18 cellular contexts compared by ENCODE assay signal in genomic region chr17:62782730-62783260, GRCh38. TPM values are rescaled to one million over a fixed set of nuclear protein-coding genes. Genes with fewer than 3 reads are reported as not detected.
DNase-seq lines count a peak whose midpoint lies in the region; ATAC-seq and TF ChIP-seq lines count a peak whose summit lies in the region.
"Had no signal": no experiment of that assay in that cellular context is flagged by ENCODE, and none has a peak within 500 bp of the region (broad histone marks: within the 10 kb centered on the region; RNA-seq: fewer than 3 reads in every experiment).

No MANE protein-coding gene starts in this region.

- H3K4me3 ChIP-seq in HEK293 (ENCODE audit: low read depth, low read length) (no peak overlapping the region), PC-9 (no peak overlapping the region), fibroblast of villous mesenchyme (ENCODE audit: low read depth, low read length) (no peak overlapping the region)
- H3K4me3 ChIP-seq: BLaER1 had no signal

- H3K4me2 ChIP-seq in PC-9, result peak overlapping the region; percentile 42
- H3K4me2 ChIP-seq: BLaER1 had no signal

- no peaks in the 10 kb centered on the region for H3K9me2 ChIP-seq in PC-9 (ENCODE audit: insufficient read depth)

- H3K9me3 ChIP-seq in HEK293 (ENCODE audit: control insufficient read depth, insufficient read depth, low read depth, low read length) (no peaks in the 10 kb centered on the region), PC-9 (ENCODE audit: insufficient read depth, low read depth) (peaks cover 8% of the 10 kb centered on the region; the same call in 1 of the 2 replicates)

- ATAC-seq in HG03045 (IDR thresholded peaks at IDR 0.05; ENCODE audit: unreplicated experiment) (no peak), HG03097 (IDR thresholded peaks at IDR 0.05; ENCODE audit: low FRiP score, unreplicated experiment) (no peak), GM21786 (IDR thresholded peaks at IDR 0.05; ENCODE audit: unreplicated experiment) (no peak)
- ATAC-seq: T-helper 17 cell had no signal

- no peaks in the 10 kb centered on the region for H3K27me3 ChIP-seq in PC-9 (ENCODE audit: insufficient read depth, low read depth)
- H3K27me3 ChIP-seq: BLaER1 had no signal

- no peak overlapping the region for H3K27ac ChIP-seq in HEK293 (ENCODE audit: extremely low read depth, low read depth, low read length)
- H3K27ac ChIP-seq in PC-9, result peak overlapping the region; percentile 98
- H3K27ac ChIP-seq: BLaER1 had no signal

- DNase-seq in NOMO-1 treated with DMSO at 0.1 percent for 48 hours (lab: John Stamatoyannopoulos, UW; ENCODE audit: unreplicated experiment) (peak; percentile 19), NOMO-1 treated with dmso at 0.1 percent for 144 hours (lab: John Stamatoyannopoulos, UW; ENCODE audit: unreplicated experiment) (no peak), PC-9 (peak in 1 of 2 experiments; percentile 63), fibroblast of villous mesenchyme (ENCODE audit: low read depth) (peak; percentile 39)
- DNase-seq: 8988T; CD4-positive, alpha-beta memory T cell; MV-4-11; NCI-H1436; NCI-H2029; NCI-H2171; NCI-H526; SHP77 treated with DMSO at 0.1 percent for 48 hours; T-helper 17 cell had no signal

- TF ChIP-seq CTCF in HEK293 (tag by site-specific recombination; IDR thresholded peaks at IDR 0.05) (no peak), PC-9 (conservative IDR thresholded peaks at IDR 0.05) (no peak), fibroblast of villous mesenchyme (IDR thresholded peaks at IDR 0.05; ENCODE audit: insufficient read depth, low read depth, low read length) (no peak)

- intact Hi-C loops in PC-9 (cut with micrococcal nuclease; ENCODE audit: unreplicated experiment), result no loop called here

- peaks cover 66% of the 10 kb centered on the region for H3F3A ChIP-seq in PC-9 (ENCODE audit: insufficient read depth, low read depth)

- CTCF ChIA-PET in HEK293 (lab: Yijun Ruan, JAX) (no interaction called here), PC-9 (lab: Charles Lee) (no interaction called here)

- no peak overlapping the region for H2AFZ ChIP-seq in PC-9

- POLR2A ChIA-PET in HEK293 (lab: Yijun Ruan, JAX) (no interaction called here), PC-9 (lab: Charles Lee; ENCODE audit: unreplicated experiment) (no interaction called here)

- H3K4me1 ChIP-seq in HEK293 (ENCODE audit: control insufficient read depth, insufficient read depth, low read length) (peaks cover 8% of the 10 kb centered on the region), PC-9 (replicated peaks; ENCODE audit: insufficient read depth) (peaks cover 68% of the 10 kb centered on the region)
- H3K4me1 ChIP-seq: BLaER1 had no signal

- H4K20me1 ChIP-seq in PC-9 (ENCODE audit: insufficient read depth), result no peaks in the 10 kb centered on the region
- H4K20me1 ChIP-seq: BLaER1 had no signal

- no TSS peak for BruUV-seq in PC-9 (replicated peaks; lab: Mats Ljungman, UMichigan)

- H3K79me2 ChIP-seq in PC-9 (ENCODE audit: low read depth), result no peaks in the 10 kb centered on the region

- H3K36me3 ChIP-seq in HEK293 (ENCODE audit: control insufficient read depth in 2 of 2, insufficient read depth in 1 of 2, low read length in 2 of 2), result no peaks in the 10 kb centered on the region
- H3K36me3 ChIP-seq in PC-9 (ENCODE audit: low read depth), result peaks cover 4% of the 10 kb centered on the region; the same call in 1 of the 2 replicates
- H3K36me3 ChIP-seq: BLaER1 had no signal

TF ChIP-seq in HEK293, 187 proteins besides CTCF, POLR2A, EP300 and RAD21:
- TF ChIP-seq ZNF747 (tag by site-specific recombination; IDR thresholded peaks at IDR 0.05) (no peak), ZNF510 (tag by site-specific recombination; IDR thresholded peaks at IDR 0.05; ENCODE audit: insufficient replicate concordance) (no peak), ZNF146 (tag by site-specific recombination; IDR thresholded peaks at IDR 0.05) (no peak), ZNF555 (tag by site-specific recombination; conservative IDR thresholded peaks at IDR 0.05) (no peak), ZNF560 (tag by site-specific recombination; IDR thresholded peaks at IDR 0.05; ENCODE audit: borderline replicate concordance) (no peak), ZNF398 (tag by site-specific recombination; IDR thresholded peaks at IDR 0.05) (no peak), TRIM28 (IDR thresholded peaks at IDR 0.05; ENCODE audit: borderline replicate concordance, low read length) (peak; percentile 72; the same call in 1 of the 2 replicates), KLF8 (tag by site-specific recombination; IDR thresholded peaks at IDR 0.05) (no peak), ZNF610 (tag by site-specific recombination; IDR thresholded peaks at IDR 0.05; ENCODE audit: borderline replicate concordance) (0 out of 2 replicates have a peak, but pooled peaks have one; percentile 25), ZSCAN30 (tag by site-specific recombination; IDR thresholded peaks at IDR 0.05) (no peak), ZNF433 (tag by site-specific recombination; IDR thresholded peaks at IDR 0.05; ENCODE audit: low read depth) (no peak), ZNF366 (tag by site-specific recombination; conservative IDR thresholded peaks at IDR 0.05) (no peak), ZNF155 (tag by site-specific recombination; IDR thresholded peaks at IDR 0.05) (no peak), ZNF530 (tag by site-specific recombination; IDR thresholded peaks at IDR 0.05; ENCODE audit: low read depth) (0 out of 2 replicates have a peak, but pooled peaks have one; percentile 39), ZNF354C (tag by site-specific recombination; IDR thresholded peaks at IDR 0.05; ENCODE audit: borderline replicate concordance, low read depth) (no peak), ZXDB (tag by site-specific recombination; IDR thresholded peaks at IDR 0.05) (no peak), ZNF513 (tag by site-specific recombination; IDR thresholded peaks at IDR 0.05) (no peak), ZNF18 (tag by site-specific recombination; IDR thresholded peaks at IDR 0.05) (no peak), SETDB1 (IDR thresholded peaks at IDR 0.05; ENCODE audit: insufficient read length, low read length) (peak; percentile 55), GLI4 (tag by site-specific recombination; IDR thresholded peaks at IDR 0.05) (no peak), ZNF529 (tag by site-specific recombination; IDR thresholded peaks at IDR 0.05; ENCODE audit: insufficient replicate concordance) (peak; percentile 60)

RNA-seq across cellular contexts. Expression of gene MARCHF10, which starts 25.3 kb away (rescaled TPM):
- total RNA-seq in PC-9 (2021) (8.0 and 9.6 TPM in 2 replicates), fibroblast of villous mesenchyme (under 0.01 and 0.32 TPM in 2 replicates)
